ENCODE assay signal across 18 cellular contexts in genomic region chr7:73424486-73424885, GRCh38. TPM values are rescaled to one million over a fixed set of nuclear protein-coding genes. Genes with fewer than 3 reads are reported as not detected.
A peak's percentile ranks its signal among the peaks of the same experiment; 100 is the strongest.
DNase-seq lines count a peak whose midpoint lies in the region; TF ChIP-seq lines count a peak whose summit lies in the region.
"Had no signal": no experiment of that assay in that cellular context is flagged by ENCODE, and none has a peak within 500 bp of the region (broad histone marks: within the 10 kb centered on the region; RNA-seq: fewer than 3 reads in every experiment).

No MANE protein-coding gene starts in this region.

- H3K4me3 Mint-ChIP-seq in MCF 10A (ENCODE audit: unreplicated experiment) (no peak overlapping the region), neural crest cell (no peak overlapping the region)
- H3K4me3 Mint-ChIP-seq: activated CD4-positive, alpha-beta T cell treated with anti-CD3 and anti-CD28 coated beads, Interleukin-2, amount 10 ng/mL, durations not matched to agents 7 days and 5 days; activated T-cell treated with anti-CD3 and anti-CD28 coated beads, Interleukin-2, amount 50 U/mL, for 4 hours; CD4-positive, alpha-beta T cell had no signal

- DNase-seq in breast epithelium (ENCODE audit: low spot score in 2 of 2) (no peak), MCF 10A (ENCODE audit: unreplicated experiment) (no peak), coronary artery (ENCODE audit: low spot score) (no peak), neural crest cell (ENCODE audit: low read depth, low spot score) (no peak), tibial artery (no peak), GM10248 (ENCODE audit: extremely low spot score) (no peak), cortex of kidney (lab: John Stamatoyannopoulos, UW) (no peak)
- DNase-seq in stimulated activated CD4-positive, alpha-beta T cell treated with anti-CD3 and anti-CD28 coated beads, Interleukin-12 subunit alpha, Interleukin-12 subunit beta, amount 100 ng/mL, for 4 hours, result no peak
- DNase-seq: activated CD4-positive, alpha-beta T cell treated with anti-CD3 and anti-CD28 coated beads, Interleukin-2, amount 10 ng/mL, durations not matched to agents 7 days and 5 days; activated T-cell treated with anti-CD3 and anti-CD28 coated beads, Interleukin-2, amount 50 U/mL, for 4 hours; adrenal gland; CD4-positive, alpha-beta T cell; EL; NCI-H1930; pancreas; stimulated activated CD4-positive, alpha-beta T cell treated with anti-CD3 and anti-CD28 coated beads, Interleukin-15, amount 100 ng/mL, for 24 hours; transverse colon had no signal

- CTCF ChIA-PET in MCF 10A (lab: Yijun Ruan, JAX), result interaction anchor here (0.5 to 0.6 kb wide), 2 partner anchors 25 to 99 kb away, joined by 3 read pairs; no protein-coding TSS in a partner anchor
- CTCF ChIA-PET in GM10248 (lab: Yijun Ruan, JAX), result interaction anchor here (1.5 to 3.1 kb wide), 2 partner anchors 21 to 27 kb away, joined by 4 to 13 read pairs; no protein-coding TSS in a partner anchor

- peak overlapping the region in 1 of 2 donors; percentile 3 for H3K27ac ChIP-seq in breast epithelium
- no peak overlapping the region for H3K27ac ChIP-seq in coronary artery
- H3K27ac ChIP-seq in tibial artery, result peak overlapping the region in 1 of 2 donors; percentile 41
- H3K27ac ChIP-seq: 22Rv1, adrenal gland, pancreas, transverse colon had no signal

- no peaks in the 10 kb centered on the region for H3K4me1 Mint-ChIP-seq in MCF 10A (ENCODE audit: insufficient read depth, unreplicated experiment)
- H3K4me1 Mint-ChIP-seq in neural crest cell, result peaks cover 17% of the 10 kb centered on the region

- H3K4me3 ChIP-seq in breast epithelium (peak overlapping the region; percentile 26 to 63 (median 37)), coronary artery (peak overlapping the region; percentile 64), tibial artery (peak overlapping the region; percentile 43 to 50)

- TF ChIP-seq POLR2A in breast epithelium (IDR thresholded peaks at IDR 0.05), result no peak

- BruUV-seq in MCF 10A (replicated peaks; lab: Mats Ljungman, UMichigan), result no TSS peak

- POLR2A ChIA-PET in MCF 10A (lab: Yijun Ruan, JAX) (no interaction called here), GM10248 (lab: Yijun Ruan, JAX) (no interaction called here)

- H3K36me3 ChIP-seq in breast epithelium (no peaks in the 10 kb centered on the region), tibial artery (no peaks in the 10 kb centered on the region)
- H3K36me3 ChIP-seq: adrenal gland, pancreas, transverse colon had no signal

- H3K36me3 Mint-ChIP-seq in MCF 10A (ENCODE audit: insufficient read depth, unreplicated experiment) (no peaks in the 10 kb centered on the region), neural crest cell (ENCODE audit: low read depth) (no peaks in the 10 kb centered on the region)

- intact Hi-C loops in breast epithelium (cut with DNase I; ENCODE audit: low total_unique reads) (no loop called here), MCF 10A (cut with micrococcal nuclease) (no loop called here), tibial artery (cut with DNase I; ENCODE audit: low total_unique reads) (no loop called here)

- H3K27ac Mint-ChIP-seq in MCF 10A (ENCODE audit: low read depth, unreplicated experiment) (no peak overlapping the region), neural crest cell (ENCODE audit: unreplicated experiment) (peak overlapping the region; percentile 67)
- H3K27ac Mint-ChIP-seq: activated CD4-positive, alpha-beta T cell treated with anti-CD3 and anti-CD28 coated beads, Interleukin-2, amount 10 ng/mL, durations not matched to agents 7 days and 5 days; CD4-positive, alpha-beta T cell had no signal

- no peaks in the 10 kb centered on the region for H3K9me3 ChIP-seq in breast epithelium
- no peaks in the 10 kb centered on the region for H3K9me3 ChIP-seq in tibial artery
- H3K9me3 ChIP-seq: adrenal gland, pancreas, transverse colon had no signal

- no peaks in the 10 kb centered on the region for H3K9me3 Mint-ChIP-seq in MCF 10A (ENCODE audit: unreplicated experiment)
- no peaks in the 10 kb centered on the region for H3K9me3 Mint-ChIP-seq in neural crest cell
- H3K9me3 Mint-ChIP-seq: activated CD4-positive, alpha-beta T cell treated with anti-CD3 and anti-CD28 coated beads, Interleukin-2, amount 10 ng/mL, durations not matched to agents 7 days and 5 days; activated T-cell treated with anti-CD3 and anti-CD28 coated beads, Interleukin-2, amount 50 U/mL, for 4 hours; CD4-positive, alpha-beta T cell had no signal

- no peaks in the 10 kb centered on the region for H3K27me3 Mint-ChIP-seq in MCF 10A (ENCODE audit: insufficient read depth, unreplicated experiment)
- H3K27me3 Mint-ChIP-seq in neural crest cell (ENCODE audit: low read depth), result no peaks in the 10 kb centered on the region

- H3K27me3 ChIP-seq in breast epithelium, result no peaks in the 10 kb centered on the region
- H3K27me3 ChIP-seq in tibial artery, result peaks cover 0 to 12% of the 10 kb centered on the region in 2 donors
- H3K27me3 ChIP-seq: adrenal gland, pancreas had no signal

- TF ChIP-seq CTCF in breast epithelium (IDR thresholded peaks at IDR 0.05), result no peak
- TF ChIP-seq CTCF in MCF 10A (IDR thresholded peaks at IDR 0.05; ENCODE audit: unreplicated experiment), result no peak
- TF ChIP-seq CTCF in coronary artery (IDR thresholded peaks at IDR 0.05), result no peak
- no peak for TF ChIP-seq CTCF in neural crest cell (conservative IDR thresholded peaks at IDR 0.05)
- TF ChIP-seq CTCF in tibial artery (IDR thresholded peaks at IDR 0.05), result no peak
- no peak for TF ChIP-seq CTCF in GM10248 (IDR thresholded peaks at IDR 0.05; ENCODE audit: control extremely low read depth, extremely low read depth, low read depth, missing control alignments)

- H3K4me1 ChIP-seq in breast epithelium (peaks cover 0 to 4% of the 10 kb centered on the region in 2 donors), tibial artery (peaks cover 0 to 12% (median 6%) of the 10 kb centered on the region in 4 donors)
- H3K4me1 ChIP-seq: adrenal gland, pancreas had no signal

RNA-seq across cellular contexts. Expression of gene FZD9, which starts 9.1 kb away (rescaled TPM):
- total RNA-seq in breast epithelium (1 to 10 TPM in 1 of 3 donors, under 1 TPM in 2; 0.44 to 4.3 (median 0.98) TPM), MCF 10A (2022) (not detected in 2 replicates), neural crest cell (6.6 and 7.0 TPM in 2 replicates)
- total RNA-seq: activated CD4-positive, alpha-beta T cell treated with anti-CD3 and anti-CD28 coated beads, Interleukin-2, amount 10 ng/mL, durations not matched to agents 7 days and 5 days; CD4-positive, alpha-beta T cell had no signal
